Comparison of ENCODE assay signal across 22 cellular contexts in genomic region chr7:26345202-26345601, GRCh38.
"Had no signal": no experiment of that assay in that cellular context is flagged by ENCODE, and none has a peak within 500 bp of the region (broad histone marks: within the 10 kb centered on the region; RNA-seq: fewer than 3 reads in every experiment).

No MANE protein-coding gene starts in this region.

- FAIRE-seq: astrocyte, endometrium, urothelium cell line had no signal

- H3K4me3 Mint-ChIP-seq: activated naive CD4-positive, alpha-beta T cell treated with anti-CD3 and anti-CD28 coated beads, Interleukin-2, amount 50 U/mL, for 24 hours; activated T-cell treated with anti-CD3 and anti-CD28 coated beads, Interleukin-2, amount 50 U/mL, for 72 hours; naive B cell; stimulated activated naive CD8-positive, alpha-beta T cell treated with anti-CD3 and anti-CD28 coated beads, Interleukin-15, Interleukin-2, amounts not matched to agents 100 ng/mL and 50 ng/mL, for 24 hours had no signal

- H3K9me3 Mint-ChIP-seq: activated naive CD4-positive, alpha-beta T cell treated with anti-CD3 and anti-CD28 coated beads, Interleukin-2, amount 50 U/mL, for 24 hours; activated T-cell treated with anti-CD3 and anti-CD28 coated beads, Interleukin-2, amount 50 U/mL, for 72 hours; naive B cell; stimulated activated naive CD8-positive, alpha-beta T cell treated with anti-CD3 and anti-CD28 coated beads, Interleukin-15, Interleukin-2, amounts not matched to agents 100 ng/mL and 50 ng/mL, for 24 hours had no signal

- H3K27me3 Mint-ChIP-seq: activated naive CD4-positive, alpha-beta T cell treated with anti-CD3 and anti-CD28 coated beads, Interleukin-2, amount 50 U/mL, for 24 hours; naive B cell; stimulated activated naive CD8-positive, alpha-beta T cell treated with anti-CD3 and anti-CD28 coated beads, Interleukin-15, Interleukin-2, amounts not matched to agents 100 ng/mL and 50 ng/mL, for 24 hours had no signal

- DNase-seq: activated CD4-positive, alpha-beta T cell treated with anti-CD3 and anti-CD28 coated beads, Interleukin-2, amount 50 U/mL, for 1 hour; activated CD4-positive, CD25-positive, alpha-beta regulatory T cell treated with anti-CD3 and anti-CD28 coated beads, Interleukin-2, amount 50 U/mL, for 72 hours; activated gamma-delta T cell; activated T-cell treated with anti-CD3 and anti-CD28 coated beads, Interleukin-2, amount 50 U/mL, for 72 hours; erythroblast; heart right ventricle; kidney glomerular epithelial cell; left ventricle myocardium inferior; mesenchymal stem cell; mucosa of descending colon; naive B cell; ovary; sigmoid colon; spleen; T-helper 1 cell had no signal

- H3K27ac ChIP-seq: gastroesophageal sphincter, heart right ventricle, left ventricle myocardium inferior, ovary, sigmoid colon, spleen, tibial nerve had no signal

- H3K9me3 ChIP-seq: gastroesophageal sphincter, heart right ventricle, left ventricle myocardium inferior, mucosa of descending colon, ovary, sigmoid colon, spleen, tibial nerve had no signal

- ATAC-seq: activated T-cell treated with anti-CD3 and anti-CD28 coated beads, Interleukin-2, amount 50 U/mL, for 72 hours; gastroesophageal sphincter; heart right ventricle; mucosa of descending colon had no signal

- H3K4me1 ChIP-seq: gastroesophageal sphincter, left ventricle myocardium inferior, sigmoid colon, tibial nerve had no signal

- H3K4me3 ChIP-seq: gastroesophageal sphincter, heart right ventricle, left ventricle myocardium inferior, mucosa of descending colon, ovary, sigmoid colon, spleen, tibial nerve had no signal

- H3K27me3 ChIP-seq: ovary, sigmoid colon, spleen, tibial nerve had no signal

- H3K36me3 ChIP-seq: gastroesophageal sphincter, left ventricle myocardium inferior, ovary, sigmoid colon, tibial nerve had no signal

- H3K27ac Mint-ChIP-seq: activated naive CD4-positive, alpha-beta T cell treated with anti-CD3 and anti-CD28 coated beads, Interleukin-2, amount 50 U/mL, for 24 hours; activated T-cell treated with anti-CD3 and anti-CD28 coated beads, Interleukin-2, amount 50 U/mL, for 72 hours; stimulated activated naive CD8-positive, alpha-beta T cell treated with anti-CD3 and anti-CD28 coated beads, Interleukin-15, Interleukin-2, amounts not matched to agents 100 ng/mL and 50 ng/mL, for 24 hours had no signal

- H3K4me1 Mint-ChIP-seq: activated naive CD4-positive, alpha-beta T cell treated with anti-CD3 and anti-CD28 coated beads, Interleukin-2, amount 50 U/mL, for 24 hours had no signal
